ENCODE assay signal across 8 cellular contexts in genomic region chr5:18745988-18746615, GRCh38.
DNase-seq lines count a peak whose midpoint lies in the region; ATAC-seq, FAIRE-seq and TF ChIP-seq lines count a peak whose summit lies in the region.

No MANE protein-coding gene starts in this region.

- no peaks in the 10 kb centered on the region for H3K27me3 ChIP-seq in liver (ENCODE audit: control insufficient read depth in 4 of 4, insufficient read depth in 4 of 4, low read length in 3 of 4)
- no peaks in the 10 kb centered on the region for H3K27me3 ChIP-seq in suprapubic skin

- no peaks in the 10 kb centered on the region for H3K27me3 Mint-ChIP-seq in activated naive CD4-positive, alpha-beta T cell treated with anti-CD3 and anti-CD28 coated beads, Interleukin-2, amount 10 ng/mL, durations not matched to agents 7 days and 5 days

- H3K27ac ChIP-seq in liver (ENCODE audit: low read depth in 1 of 2, low read length in 2 of 2) = peak overlapping the region; percentile 82 to 85
- no peak overlapping the region for H3K27ac ChIP-seq in suprapubic skin

- no peak for TF ChIP-seq POLR2A in suprapubic skin (IDR thresholded peaks at IDR 0.05)

- peak overlapping the region; percentile 97 for H3K27ac Mint-ChIP-seq in activated naive CD4-positive, alpha-beta T cell treated with anti-CD3 and anti-CD28 coated beads, Interleukin-2, amount 10 ng/mL, durations not matched to agents 7 days and 5 days

- H3K4me1 ChIP-seq in liver (ENCODE audit: control insufficient read depth in 4 of 4, insufficient read depth in 4 of 4, low read length in 3 of 4) (peaks cover 0 to 11% (median 3%) of the 10 kb centered on the region in 4 donors), suprapubic skin (no peaks in the 10 kb centered on the region)

- peaks cover 22% of the 10 kb centered on the region for H3K36me3 Mint-ChIP-seq in activated naive CD4-positive, alpha-beta T cell treated with anti-CD3 and anti-CD28 coated beads, Interleukin-2, amount 10 ng/mL, durations not matched to agents 7 days and 5 days

- DNase-seq in GDM1 (lab: John Stamatoyannopoulos, UW) (peak; percentile 37), HTR-8/SVneo (ENCODE audit: insufficient read length, low spot score) (peak; percentile 35), RCC 7860 (ENCODE audit: low spot score) (peak; percentile 98), suprapubic skin (ENCODE audit: low spot score in 2 of 2) (no peak), NCI-H1930 (lab: John Stamatoyannopoulos, UW) (no peak)
- peak; percentile 55 for DNase-seq in activated naive CD4-positive, alpha-beta T cell treated with anti-CD3 and anti-CD28 coated beads, Interleukin-2, amount 10 ng/mL, durations not matched to agents 7 days and 5 days

- no peak for TF ChIP-seq EP300 in suprapubic skin (IDR thresholded peaks at IDR 0.05)

- peak in 1 of 2 donors; percentile 5 for TF ChIP-seq RAD21 in liver (IDR thresholded peaks at IDR 0.05)

- H3K4me1 Mint-ChIP-seq in activated naive CD4-positive, alpha-beta T cell treated with anti-CD3 and anti-CD28 coated beads, Interleukin-2, amount 10 ng/mL, durations not matched to agents 7 days and 5 days = peaks cover 34% of the 10 kb centered on the region

- peak overlapping the region; percentile 89 for H3K4me3 Mint-ChIP-seq in activated naive CD4-positive, alpha-beta T cell treated with anti-CD3 and anti-CD28 coated beads, Interleukin-2, amount 10 ng/mL, durations not matched to agents 7 days and 5 days

- CTCF ChIA-PET in activated naive CD4-positive, alpha-beta T cell treated with anti-CD3 and anti-CD28 coated beads, Interleukin-2, amount 10 ng/mL, durations not matched to agents 7 days and 5 days (lab: Charles Lee) = no interaction called here

- WGBS in liver = 15% methylated on average over 9 of the region's 9 CpGs
- WGBS in suprapubic skin = 79% methylated on average over 9 of the region's 9 CpGs

- H3K9me3 ChIP-seq in liver (ENCODE audit: control insufficient read depth in 4 of 4, low read length in 3 of 4) = no peaks in the 10 kb centered on the region
- H3K9me3 ChIP-seq in suprapubic skin = no peaks in the 10 kb centered on the region

- ATAC-seq in GM21526 (IDR thresholded peaks at IDR 0.05; ENCODE audit: low FRiP score, unreplicated experiment) = peak; percentile 69

- H3K9me3 Mint-ChIP-seq in activated naive CD4-positive, alpha-beta T cell treated with anti-CD3 and anti-CD28 coated beads, Interleukin-2, amount 10 ng/mL, durations not matched to agents 7 days and 5 days = peaks cover 6% of the 10 kb centered on the region

- FAIRE-seq in HTR-8/SVneo (lab: Jason Lieb, UNC) (peak; percentile 52), RCC 7860 (lab: Jason Lieb, UNC) (peak; percentile 95)

- TF ChIP-seq CTCF in liver (IDR thresholded peaks at IDR 0.05; ENCODE audit: low read depth, low read length, missing input control) (no peak), suprapubic skin (IDR thresholded peaks at IDR 0.05) (no peak)

- H3K36me3 ChIP-seq in liver (ENCODE audit: control insufficient read depth in 4 of 4, insufficient read depth in 3 of 4, low read depth in 1 of 4, low read length in 3 of 4) (no peaks in the 10 kb centered on the region), suprapubic skin (no peaks in the 10 kb centered on the region)

- H3K4me3 ChIP-seq in liver (ENCODE audit: low read depth in 1 of 3, low read length in 3 of 3) (peak overlapping the region; percentile 60 to 82 (median 77)), suprapubic skin (peak overlapping the region; percentile 42)

- H3K9ac ChIP-seq in liver (ENCODE audit: low read depth in 1 of 2, low read length in 2 of 2) = peak overlapping the region; percentile 53 to 77

TF ChIP-seq in liver, 16 proteins besides CTCF, POLR2A, EP300 and RAD21:
- TF ChIP-seq HNF4A (conservative IDR thresholded peaks at IDR 0.05) (peak; percentile 14 to 15), YY1 (IDR thresholded peaks at IDR 0.05) (peak; percentile 57), EGR1 (IDR thresholded peaks at IDR 0.05; ENCODE audit: low read depth in 2 of 2) (no peak), GABPA (IDR thresholded peaks at IDR 0.05 in 1 of 2, conservative IDR thresholded peaks at IDR 0.05 in 1 of 2) (no peak), RXRA (IDR thresholded peaks at IDR 0.05) (peak in 1 of 2 donors; percentile 4), MAX (IDR thresholded peaks at IDR 0.05) (peak; percentile 58), NR2F2 (IDR thresholded peaks at IDR 0.05) (no peak), TAF1 (conservative IDR thresholded peaks at IDR 0.05) (no peak), HNF4G (IDR thresholded peaks at IDR 0.05) (no peak), JUND (IDR thresholded peaks at IDR 0.05) (peak; percentile 82 to 87), FOXA2 (IDR thresholded peaks at IDR 0.05) (no peak), SP1 (IDR thresholded peaks at IDR 0.05) (peak; percentile 42), FOXA1 (IDR thresholded peaks at IDR 0.05) (no peak)
- TF ChIP-seq, protein P1, sequence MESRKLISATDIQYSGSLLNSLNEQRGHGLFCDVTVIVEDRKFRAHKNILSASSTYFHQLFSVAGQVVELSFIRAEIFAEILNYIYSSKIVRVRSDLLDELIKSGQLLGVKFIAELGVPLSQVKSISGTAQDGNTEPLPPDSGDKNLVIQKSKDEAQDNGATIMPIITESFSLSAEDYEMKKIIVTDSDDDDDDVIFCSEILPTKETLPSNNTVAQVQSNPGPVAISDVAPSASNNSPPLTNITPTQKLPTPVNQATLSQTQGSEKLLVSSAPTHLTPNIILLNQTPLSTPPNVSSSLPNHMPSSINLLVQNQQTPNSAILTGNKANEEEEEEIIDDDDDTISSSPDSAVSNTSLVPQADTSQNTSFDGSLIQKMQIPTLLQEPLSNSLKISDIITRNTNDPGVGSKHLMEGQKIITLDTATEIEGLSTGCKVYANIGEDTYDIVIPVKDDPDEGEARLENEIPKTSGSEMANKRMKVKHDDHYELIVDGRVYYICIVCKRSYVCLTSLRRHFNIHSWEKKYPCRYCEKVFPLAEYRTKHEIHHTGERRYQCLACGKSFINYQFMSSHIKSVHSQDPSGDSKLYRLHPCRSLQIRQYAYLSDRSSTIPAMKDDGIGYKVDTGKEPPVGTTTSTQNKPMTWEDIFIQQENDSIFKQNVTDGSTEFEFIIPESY (IDR thresholded peaks at IDR 0.05) = no peak
- TF ChIP-seq, protein P2, sequence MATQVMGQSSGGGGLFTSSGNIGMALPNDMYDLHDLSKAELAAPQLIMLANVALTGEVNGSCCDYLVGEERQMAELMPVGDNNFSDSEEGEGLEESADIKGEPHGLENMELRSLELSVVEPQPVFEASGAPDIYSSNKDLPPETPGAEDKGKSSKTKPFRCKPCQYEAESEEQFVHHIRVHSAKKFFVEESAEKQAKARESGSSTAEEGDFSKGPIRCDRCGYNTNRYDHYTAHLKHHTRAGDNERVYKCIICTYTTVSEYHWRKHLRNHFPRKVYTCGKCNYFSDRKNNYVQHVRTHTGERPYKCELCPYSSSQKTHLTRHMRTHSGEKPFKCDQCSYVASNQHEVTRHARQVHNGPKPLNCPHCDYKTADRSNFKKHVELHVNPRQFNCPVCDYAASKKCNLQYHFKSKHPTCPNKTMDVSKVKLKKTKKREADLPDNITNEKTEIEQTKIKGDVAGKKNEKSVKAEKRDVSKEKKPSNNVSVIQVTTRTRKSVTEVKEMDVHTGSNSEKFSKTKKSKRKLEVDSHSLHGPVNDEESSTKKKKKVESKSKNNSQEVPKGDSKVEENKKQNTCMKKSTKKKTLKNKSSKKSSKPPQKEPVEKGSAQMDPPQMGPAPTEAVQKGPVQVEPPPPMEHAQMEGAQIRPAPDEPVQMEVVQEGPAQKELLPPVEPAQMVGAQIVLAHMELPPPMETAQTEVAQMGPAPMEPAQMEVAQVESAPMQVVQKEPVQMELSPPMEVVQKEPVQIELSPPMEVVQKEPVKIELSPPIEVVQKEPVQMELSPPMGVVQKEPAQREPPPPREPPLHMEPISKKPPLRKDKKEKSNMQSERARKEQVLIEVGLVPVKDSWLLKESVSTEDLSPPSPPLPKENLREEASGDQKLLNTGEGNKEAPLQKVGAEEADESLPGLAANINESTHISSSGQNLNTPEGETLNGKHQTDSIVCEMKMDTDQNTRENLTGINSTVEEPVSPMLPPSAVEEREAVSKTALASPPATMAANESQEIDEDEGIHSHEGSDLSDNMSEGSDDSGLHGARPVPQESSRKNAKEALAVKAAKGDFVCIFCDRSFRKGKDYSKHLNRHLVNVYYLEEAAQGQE (IDR thresholded peaks at IDR 0.05) = no peak
- TF ChIP-seq, protein P3, sequence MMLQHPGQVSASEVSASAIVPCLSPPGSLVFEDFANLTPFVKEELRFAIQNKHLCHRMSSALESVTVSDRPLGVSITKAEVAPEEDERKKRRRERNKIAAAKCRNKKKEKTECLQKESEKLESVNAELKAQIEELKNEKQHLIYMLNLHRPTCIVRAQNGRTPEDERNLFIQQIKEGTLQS (IDR thresholded peaks at IDR 0.05) = no peak

Comparison
In these comparisons a context has a peak if more than half of its experiments do, and no peak if none do; other contexts are left out.
1. DNase-seq: peak in GDM1 (single experiment), HTR-8/SVneo (single experiment), RCC 7860 (single experiment) and activated naive CD4-positive, alpha-beta T cell treated with anti-CD3 and anti-CD28 coated beads, Interleukin-2, amount 10 ng/mL, durations not matched to agents 7 days and 5 days (single experiment); none in suprapubic skin (0 of 2) and NCI-H1930 (0 of 2).